11 cellular contexts compared by ENCODE assay signal in genomic region chr7:111067682-111068081, GRCh38. TPM values are rescaled to one million over a fixed set of nuclear protein-coding genes. Genes with fewer than 3 reads are reported as not detected.
"Had no signal": no experiment of that assay in that cellular context is flagged by ENCODE, and none has a peak within 500 bp of the region (broad histone marks: within the 10 kb centered on the region; RNA-seq: fewer than 3 reads in every experiment).

No MANE protein-coding gene starts in this region.

- ATAC-seq: GM23338, HCT116 had no signal

- H3K9me3 ChIP-seq: HAP-1 had no signal

- H2AFZ ChIP-seq: GM23248, GM23338 had no signal

- FAIRE-seq: H1, H54 had no signal

- H3K27ac ChIP-seq: GM23248 had no signal

- H3K36me3 ChIP-seq: HAP-1 had no signal

- DNase-seq: GM23248, GOT3, H7, H9, HCEC 1CT, HFFc6 had no signal

- H3K4me1 ChIP-seq: HAP-1 had no signal

- H3K4me3 Mint-ChIP-seq: GM23338, H9, HFFc6 had no signal

- H3K27ac Mint-ChIP-seq: GM23338, HFFc6 had no signal

- H3K4me2 ChIP-seq: GM23338 had no signal

- H3K9ac ChIP-seq: GM23248 had no signal

- H3K4me3 ChIP-seq: GM23248, GM23338, HAP-1 had no signal

RNA-seq across cellular contexts. Expression of gene LRRN3, which starts 23.2 kb away (rescaled TPM):
- total RNA-seq: GM23338 had no signal
